1 cellular context compared by ENCODE assay signal in genomic region chr21:44338971-44339910, GRCh38.
TF ChIP-seq lines count a peak whose summit lies in the region.

CFAP410 (minus strand) TSS chr21:44339390; CDS start chr21:44339194, 196 bp downstream.

TF ChIP-seq in HepG2, 621 proteins besides CTCF, POLR2A, EP300 and RAD21 (continued from another document and continues in another):
- TF ChIP-seq, protein P1, sequence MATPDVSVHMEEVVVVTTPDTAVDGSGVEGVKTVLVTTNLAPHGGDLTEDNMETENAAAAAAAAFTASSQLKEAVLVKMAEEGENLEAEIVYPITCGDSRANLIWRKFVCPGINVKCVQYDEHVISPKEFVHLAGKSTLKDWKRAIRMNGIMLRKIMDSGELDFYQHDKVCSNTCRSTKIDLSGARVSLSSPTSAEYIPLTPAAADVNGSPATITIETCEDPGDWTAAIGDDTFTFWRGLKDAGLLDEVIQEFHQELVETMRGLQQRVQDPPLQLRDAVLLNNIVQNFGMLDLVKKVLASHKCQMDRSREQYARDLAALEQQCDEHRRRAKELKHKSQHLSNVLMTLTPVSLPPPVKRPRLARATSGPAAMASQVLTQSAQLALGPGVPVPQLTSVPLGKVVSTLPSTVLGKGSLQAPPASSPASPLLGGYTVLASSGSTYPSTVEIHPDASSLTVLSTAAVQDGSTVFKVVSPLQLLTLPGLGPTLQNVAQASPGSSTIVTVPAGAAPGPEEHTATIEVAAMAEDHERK (CRISPR knock-in tag; IDR thresholded peaks at IDR 0.05; ENCODE audit: low read depth), result 0 out of 2 replicates have a peak, but pooled peaks have one; percentile 31
- peak; percentile 43; the same call in 1 of the 2 replicates for TF ChIP-seq KDM4B (CRISPR knock-in tag; IDR thresholded peaks at IDR 0.05)
- no peak for TF ChIP-seq ZNF746 (CRISPR knock-in tag; IDR thresholded peaks at IDR 0.05)
- no peak for TF ChIP-seq GTF3A (CRISPR knock-in tag; conservative IDR thresholded peaks at IDR 0.05)
- TF ChIP-seq, protein P2, sequence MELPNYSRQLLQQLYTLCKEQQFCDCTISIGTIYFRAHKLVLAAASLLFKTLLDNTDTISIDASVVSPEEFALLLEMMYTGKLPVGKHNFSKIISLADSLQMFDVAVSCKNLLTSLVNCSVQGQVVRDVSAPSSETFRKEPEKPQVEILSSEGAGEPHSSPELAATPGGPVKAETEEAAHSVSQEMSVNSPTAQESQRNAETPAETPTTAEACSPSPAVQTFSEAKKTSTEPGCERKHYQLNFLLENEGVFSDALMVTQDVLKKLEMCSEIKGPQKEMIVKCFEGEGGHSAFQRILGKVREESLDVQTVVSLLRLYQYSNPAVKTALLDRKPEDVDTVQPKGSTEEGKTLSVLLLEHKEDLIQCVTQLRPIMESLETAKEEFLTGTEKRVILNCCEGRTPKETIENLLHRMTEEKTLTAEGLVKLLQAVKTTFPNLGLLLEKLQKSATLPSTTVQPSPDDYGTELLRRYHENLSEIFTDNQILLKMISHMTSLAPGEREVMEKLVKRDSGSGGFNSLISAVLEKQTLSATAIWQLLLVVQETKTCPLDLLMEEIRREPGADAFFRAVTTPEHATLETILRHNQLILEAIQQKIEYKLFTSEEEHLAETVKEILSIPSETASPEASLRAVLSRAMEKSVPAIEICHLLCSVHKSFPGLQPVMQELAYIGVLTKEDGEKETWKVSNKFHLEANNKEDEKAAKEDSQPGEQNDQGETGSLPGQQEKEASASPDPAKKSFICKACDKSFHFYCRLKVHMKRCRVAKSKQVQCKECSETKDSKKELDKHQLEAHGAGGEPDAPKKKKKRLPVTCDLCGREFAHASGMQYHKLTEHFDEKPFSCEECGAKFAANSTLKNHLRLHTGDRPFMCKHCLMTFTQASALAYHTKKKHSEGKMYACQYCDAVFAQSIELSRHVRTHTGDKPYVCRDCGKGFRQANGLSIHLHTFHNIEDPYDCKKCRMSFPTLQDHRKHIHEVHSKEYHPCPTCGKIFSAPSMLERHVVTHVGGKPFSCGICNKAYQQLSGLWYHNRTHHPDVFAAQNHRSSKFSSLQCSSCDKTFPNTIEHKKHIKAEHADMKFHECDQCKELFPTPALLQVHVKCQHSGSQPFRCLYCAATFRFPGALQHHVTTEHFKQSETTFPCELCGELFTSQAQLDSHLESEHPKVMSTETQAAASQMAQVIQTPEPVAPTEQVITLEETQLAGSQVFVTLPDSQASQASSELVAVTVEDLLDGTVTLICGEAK (IDR thresholded peaks at IDR 0.05), result no peak
- TF ChIP-seq, protein P2 (CRISPR knock-in tag; IDR thresholded peaks at IDR 0.05), result peak; percentile 68
- TF ChIP-seq ZNF670 (CRISPR knock-in tag; IDR thresholded peaks at IDR 0.05; ENCODE audit: borderline replicate concordance), result no peak
- TF ChIP-seq, protein P3, sequence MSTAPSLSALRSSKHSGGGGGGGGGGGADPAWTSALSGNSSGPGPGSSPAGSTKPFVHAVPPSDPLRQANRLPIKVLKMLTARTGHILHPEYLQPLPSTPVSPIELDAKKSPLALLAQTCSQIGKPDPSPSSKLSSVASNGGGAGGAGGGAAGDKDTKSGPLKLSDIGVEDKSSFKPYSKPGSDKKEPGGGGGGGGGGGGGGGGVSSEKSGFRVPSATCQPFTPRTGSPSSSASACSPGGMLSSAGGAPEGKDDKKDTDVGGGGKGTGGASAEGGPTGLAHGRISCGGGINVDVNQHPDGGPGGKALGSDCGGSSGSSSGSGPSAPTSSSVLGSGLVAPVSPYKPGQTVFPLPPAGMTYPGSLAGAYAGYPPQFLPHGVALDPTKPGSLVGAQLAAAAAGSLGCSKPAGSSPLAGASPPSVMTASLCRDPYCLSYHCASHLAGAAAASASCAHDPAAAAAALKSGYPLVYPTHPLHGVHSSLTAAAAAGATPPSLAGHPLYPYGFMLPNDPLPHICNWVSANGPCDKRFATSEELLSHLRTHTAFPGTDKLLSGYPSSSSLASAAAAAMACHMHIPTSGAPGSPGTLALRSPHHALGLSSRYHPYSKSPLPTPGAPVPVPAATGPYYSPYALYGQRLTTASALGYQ (CRISPR knock-in tag; IDR thresholded peaks at IDR 0.05), result peak; percentile 60
- TF ChIP-seq, protein P4, sequence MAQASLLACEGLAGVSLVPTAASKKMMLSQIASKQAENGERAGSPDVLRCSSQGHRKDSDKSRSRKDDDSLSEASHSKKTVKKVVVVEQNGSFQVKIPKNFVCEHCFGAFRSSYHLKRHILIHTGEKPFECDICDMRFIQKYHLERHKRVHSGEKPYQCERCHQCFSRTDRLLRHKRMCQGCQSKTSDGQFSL (CRISPR knock-in tag; IDR thresholded peaks at IDR 0.05), result no peak
- TF ChIP-seq DMAP1 (CRISPR knock-in tag; IDR thresholded peaks at IDR 0.05), result peak; percentile 94
- peak; percentile 69 for TF ChIP-seq HES4 (CRISPR knock-in tag; IDR thresholded peaks at IDR 0.05; ENCODE audit: borderline replicate concordance)
- TF ChIP-seq ZNF616 (CRISPR knock-in tag; IDR thresholded peaks at IDR 0.05; ENCODE audit: low read depth), result no peak
- TF ChIP-seq ZNF567 (CRISPR knock-in tag; IDR thresholded peaks at IDR 0.05; ENCODE audit: borderline replicate concordance), result peak; percentile 28; the same call in 1 of the 2 replicates
- TF ChIP-seq TGIF2 (CRISPR knock-in tag; IDR thresholded peaks at IDR 0.05), result peak; percentile 92
- no peak for TF ChIP-seq MATR3 (CRISPR knock-in tag; IDR thresholded peaks at IDR 0.05)
- TF ChIP-seq MXD4 (CRISPR knock-in tag; IDR thresholded peaks at IDR 0.05), result peak; percentile 90; the same call in 1 of the 2 replicates
- TF ChIP-seq ZBTB7B (CRISPR knock-in tag; IDR thresholded peaks at IDR 0.05), result peak; percentile 82; the same call in 1 of the 2 replicates
- peak; percentile 15; the same call in 1 of the 2 replicates for TF ChIP-seq CBX5 (CRISPR knock-in tag; IDR thresholded peaks at IDR 0.05; ENCODE audit: borderline replicate concordance)
- peak; percentile 24; the same call in 1 of the 2 replicates for TF ChIP-seq HOMEZ (CRISPR knock-in tag; IDR thresholded peaks at IDR 0.05; ENCODE audit: low read depth)
- TF ChIP-seq CBX2 (IDR thresholded peaks at IDR 0.05; ENCODE audit: low read depth, low read length), result no peak
- 0 out of 2 replicates have a peak, but pooled peaks have one; percentile 23 for TF ChIP-seq CBX2 (CRISPR knock-in tag; IDR thresholded peaks at IDR 0.05; ENCODE audit: low read depth)
- no peak for TF ChIP-seq PRPF4 (IDR thresholded peaks at IDR 0.05; ENCODE audit: low read depth, low read length, poor library complexity, severe bottlenecking)
- peak; percentile 86 for TF ChIP-seq KMT2B (CRISPR knock-in tag; IDR thresholded peaks at IDR 0.05)
- TF ChIP-seq ZNF709 (CRISPR knock-in tag; IDR thresholded peaks at IDR 0.05), result peak; percentile 22; the same call in 1 of the 2 replicates
- peak; percentile 38; the same call in 1 of the 2 replicates for TF ChIP-seq HOXA5 (CRISPR knock-in tag; IDR thresholded peaks at IDR 0.05)
- peak; percentile 62; the same call in 1 of the 2 replicates for TF ChIP-seq ARHGAP35 (CRISPR knock-in tag; IDR thresholded peaks at IDR 0.05; ENCODE audit: borderline replicate concordance)
- no peak for TF ChIP-seq ZNF724P (CRISPR knock-in tag; IDR thresholded peaks at IDR 0.05; ENCODE audit: borderline replicate concordance)
- TF ChIP-seq AKNA (CRISPR knock-in tag; IDR thresholded peaks at IDR 0.05; ENCODE audit: borderline replicate concordance), result no peak
- TF ChIP-seq ZNF780A (CRISPR knock-in tag; IDR thresholded peaks at IDR 0.05), result no peak
- 0 out of 2 replicates have a peak, but pooled peaks have one; percentile 64 for TF ChIP-seq CHCHD3 (CRISPR knock-in tag; IDR thresholded peaks at IDR 0.05)
- no peak for TF ChIP-seq HDAC6 (IDR thresholded peaks at IDR 0.05; ENCODE audit: low read depth, low read length)
- no peak for TF ChIP-seq HMG20A (CRISPR knock-in tag; IDR thresholded peaks at IDR 0.05; ENCODE audit: borderline replicate concordance)
- no peak for TF ChIP-seq GZF1 (CRISPR knock-in tag; IDR thresholded peaks at IDR 0.05)
- TF ChIP-seq HDAC2 (CRISPR knock-in tag; IDR thresholded peaks at IDR 0.05), result peak; percentile 82
- TF ChIP-seq RORA (CRISPR knock-in tag; IDR thresholded peaks at IDR 0.05), result no peak
- TF ChIP-seq CENPX (CRISPR knock-in tag; IDR thresholded peaks at IDR 0.05), result no peak
- TF ChIP-seq HNRNPLL (IDR thresholded peaks at IDR 0.05; ENCODE audit: low read depth, low read length, poor library complexity, severe bottlenecking), result peak; percentile 61
- peak; percentile 31; the same call in 1 of the 2 replicates for TF ChIP-seq MIER2 (CRISPR knock-in tag; IDR thresholded peaks at IDR 0.05)
- no peak for TF ChIP-seq ZNF496 (CRISPR knock-in tag; IDR thresholded peaks at IDR 0.05; ENCODE audit: insufficient replicate concordance)
- TF ChIP-seq DR1 (CRISPR knock-in tag; IDR thresholded peaks at IDR 0.05), result peak; percentile 69; the same call in 1 of the 2 replicates
- TF ChIP-seq RBFOX2 (IDR thresholded peaks at IDR 0.05; ENCODE audit: low read depth, low read length), result peak; percentile 99
- TF ChIP-seq ZBTB44 (CRISPR knock-in tag; IDR thresholded peaks at IDR 0.05), result no peak
- TF ChIP-seq HNF4G (IDR thresholded peaks at IDR 0.05; ENCODE audit: borderline replicate concordance, low read depth, low read length), result no peak
- no peak for TF ChIP-seq HNF4G (CRISPR knock-in tag; IDR thresholded peaks at IDR 0.05; ENCODE audit: borderline replicate concordance, low read depth)
